In the genomic region with DNA sequence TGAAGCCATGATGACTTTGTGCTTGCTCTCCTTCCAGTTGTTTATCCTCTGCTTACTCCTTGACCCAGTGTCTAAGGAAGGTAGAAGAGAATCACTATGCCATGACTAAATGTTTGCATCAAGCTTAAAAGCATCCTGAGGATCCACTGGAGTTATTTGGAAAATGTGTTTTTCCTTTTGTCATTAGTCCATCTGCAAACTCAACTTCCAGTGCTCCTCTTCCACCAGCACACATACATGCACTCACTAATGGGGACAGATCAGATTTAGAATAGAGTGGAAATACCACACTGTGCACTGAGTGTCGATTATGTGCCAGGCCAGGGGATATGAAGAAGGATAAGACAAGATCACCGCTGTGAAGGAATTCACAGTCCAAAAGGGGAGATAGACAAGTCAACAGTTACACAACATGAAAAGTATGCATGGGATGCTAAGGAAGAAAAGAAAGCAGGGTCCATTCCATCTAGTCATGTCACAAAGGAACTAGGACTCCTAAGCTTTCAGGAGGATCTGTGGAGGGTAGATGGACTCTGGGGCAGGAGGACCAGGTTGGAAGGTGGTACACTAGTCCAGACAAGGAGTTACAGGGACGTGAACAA, we compare ENCODE assay signal across 12 cellular contexts. TPM values are rescaled to one million over a fixed set of nuclear protein-coding genes. Genes with fewer than 3 reads are reported as not detected.
DNase-seq lines count a peak whose midpoint lies in the region; ATAC-seq and TF ChIP-seq lines count a peak whose summit lies in the region.
"Had no signal": no experiment of that assay in that cellular context is flagged by ENCODE, and none has a peak within 500 bp of the region (broad histone marks: within the 10 kb centered on the region; RNA-seq: fewer than 3 reads in every experiment).

No MANE protein-coding gene starts in this region.

- no peak for ATAC-seq in activated naive CD8-positive, alpha-beta T cell treated with anti-CD3 and anti-CD28 coated beads, Interleukin-2, amount 10 ng/mL, durations not matched to agents 7 days and 5 days (ENCODE audit: low read depth)
- ATAC-seq in HG03108 (IDR thresholded peaks at IDR 0.05; ENCODE audit: unreplicated experiment) (no peak), Right ventricle myocardium inferior (no peak)

- H3K27me3 Mint-ChIP-seq in activated naive CD8-positive, alpha-beta T cell treated with anti-CD3 and anti-CD28 coated beads, Interleukin-2, amount 10 ng/mL, durations not matched to agents 7 days and 5 days, result no peaks in the 10 kb centered on the region

- CTCF ChIA-PET in A673 (lab: Charles Lee), result no interaction called here

- peaks cover 29% of the 10 kb centered on the region for H3K36me3 Mint-ChIP-seq in activated naive CD8-positive, alpha-beta T cell treated with anti-CD3 and anti-CD28 coated beads, Interleukin-2, amount 10 ng/mL, durations not matched to agents 7 days and 5 days

- no TSS peak for BruUV-seq in A673 (replicated peaks; lab: Mats Ljungman, UMichigan)

- no peak overlapping the region for H3K27ac ChIP-seq in A673 (ENCODE audit: low read depth, low read length, poor library complexity, severe bottlenecking)
- H3K27ac ChIP-seq in mesenchymal stem cell (ENCODE audit: low read length, poor library complexity, severe bottlenecking), result peak overlapping the region; percentile 96
- H3K27ac ChIP-seq: BLaER1, skin epidermis had no signal

- peak overlapping the region in 1 of 2 experiments; percentile 28 for H3K18ac ChIP-seq in mesenchymal stem cell (ENCODE audit: low read depth in 1 of 2, low read length in 2 of 2)

- no peak overlapping the region for H4K91ac ChIP-seq in mesenchymal stem cell (ENCODE audit: low read length)

- POLR2A ChIA-PET in A673 (lab: Charles Lee; ENCODE audit: low non-redundant PET), result no interaction called here
- POLR2A ChIA-PET in activated naive CD8-positive, alpha-beta T cell treated with anti-CD3 and anti-CD28 coated beads, Interleukin-2, amount 10 ng/mL, durations not matched to agents 7 days and 5 days (lab: Charles Lee), result interaction anchor here (0.6 to 3.3 kb wide), 2 partner anchors 125 to 693 kb away, joined by 3 to 18 read pairs; a partner anchor contains a TSS

- H3K9me3 Mint-ChIP-seq in activated naive CD8-positive, alpha-beta T cell treated with anti-CD3 and anti-CD28 coated beads, Interleukin-2, amount 10 ng/mL, durations not matched to agents 7 days and 5 days, result no peaks in the 10 kb centered on the region

- peaks cover 26% of the 10 kb centered on the region for H3K36me3 ChIP-seq in A673 (ENCODE audit: insufficient read depth, low read length, poor library complexity, severe bottlenecking)
- peaks cover 2 to 6% of the 10 kb centered on the region in 2 experiments for H3K36me3 ChIP-seq in mesenchymal stem cell (ENCODE audit: control insufficient read depth in 1 of 2, insufficient read depth in 2 of 2, low read depth in 1 of 2, low read length in 2 of 2)

- H3K9me3 ChIP-seq in A673 (ENCODE audit: low read depth, low read length, poor library complexity, severe bottlenecking), result no peaks in the 10 kb centered on the region
- H3K9me3 ChIP-seq in mesenchymal stem cell (ENCODE audit: control insufficient read depth, low read length), result no peaks in the 10 kb centered on the region
- H3K9me3 ChIP-seq: BLaER1 had no signal

- H4K8ac ChIP-seq in mesenchymal stem cell (ENCODE audit: low read length), result no peak overlapping the region

- H3K27ac Mint-ChIP-seq in activated naive CD8-positive, alpha-beta T cell treated with anti-CD3 and anti-CD28 coated beads, Interleukin-2, amount 10 ng/mL, durations not matched to agents 7 days and 5 days, result peak overlapping the region; percentile 78

- WGBS in mesenchymal stem cell, result 92% methylated on average over 3 of the region's 3 CpGs

- H3K4ac ChIP-seq in mesenchymal stem cell (ENCODE audit: low read depth in 1 of 2, low read length in 2 of 2), result no peak overlapping the region

- peak overlapping the region; percentile 71 for H2AK5ac ChIP-seq in mesenchymal stem cell (ENCODE audit: low read length, severe bottlenecking)

- DNase-seq in A673 (ENCODE audit: low spot score) (no peak), GM03348 (ENCODE audit: low spot score) (peak; percentile 13), mesenchymal stem cell (peak; percentile 4), NCI-H82 (lab: John Stamatoyannopoulos, UW) (no peak), Right ventricle myocardium inferior (ENCODE audit: missing footprints) (no peak)
- DNase-seq in activated naive CD8-positive, alpha-beta T cell treated with anti-CD3 and anti-CD28 coated beads, Interleukin-2, amount 10 ng/mL, durations not matched to agents 7 days and 5 days, result no peak
- DNase-seq in stimulated activated naive CD4-positive, alpha-beta T cell (lab: John Stamatoyannopoulos, UW), result no peak
- DNase-seq: NCI-H1092, NCI-H526 had no signal

- no peak overlapping the region for H3K23ac ChIP-seq in mesenchymal stem cell (ENCODE audit: low read length in 2 of 2)

- H3K27me3 ChIP-seq in A673 (replicated peaks; ENCODE audit: insufficient read depth, low read depth, low read length, poor library complexity), result no peaks in the 10 kb centered on the region
- no peaks in the 10 kb centered on the region for H3K27me3 ChIP-seq in mesenchymal stem cell (ENCODE audit: control insufficient read depth in 1 of 2, insufficient read depth in 1 of 2, low read length in 2 of 2)

- H2AFZ ChIP-seq in mesenchymal stem cell (ENCODE audit: low read depth, low read length), result no peak overlapping the region

- peaks cover 33% of the 10 kb centered on the region for H3K4me1 Mint-ChIP-seq in activated naive CD8-positive, alpha-beta T cell treated with anti-CD3 and anti-CD28 coated beads, Interleukin-2, amount 10 ng/mL, durations not matched to agents 7 days and 5 days

- no peak overlapping the region for H3K9ac ChIP-seq in mesenchymal stem cell (ENCODE audit: low read length)
- H3K9ac ChIP-seq: BLaER1 had no signal

- no peak overlapping the region for H2BK12ac ChIP-seq in mesenchymal stem cell (ENCODE audit: low read length in 2 of 2)

- intact Hi-C loops in A673 (cut with micrococcal nuclease; ENCODE audit: unreplicated experiment) (no loop called here), Right ventricle myocardium inferior (cut with DNase I) (no loop called here)

- peak overlapping the region; percentile 84 for H3K4me3 Mint-ChIP-seq in activated naive CD8-positive, alpha-beta T cell treated with anti-CD3 and anti-CD28 coated beads, Interleukin-2, amount 10 ng/mL, durations not matched to agents 7 days and 5 days

- H2BK120ac ChIP-seq in mesenchymal stem cell (ENCODE audit: low read depth, low read length), result no peak overlapping the region

- H3K4me3 ChIP-seq in A673 (ENCODE audit: low read depth, low read length, poor library complexity, severe bottlenecking), result peak overlapping the region; percentile 73
- no peak overlapping the region for H3K4me3 ChIP-seq in mesenchymal stem cell (ENCODE audit: insufficient read depth in 1 of 2, low read depth in 1 of 2, low read length in 2 of 2)
- H3K4me3 ChIP-seq: BLaER1, skin epidermis had no signal

- peak overlapping the region; percentile 53 for H3K4me2 ChIP-seq in mesenchymal stem cell (ENCODE audit: low read length, poor library complexity, severe bottlenecking)

- peak overlapping the region; percentile 68 for H2BK5ac ChIP-seq in mesenchymal stem cell (ENCODE audit: low read depth, low read length, poor library complexity, severe bottlenecking)

- no peaks in the 10 kb centered on the region for H3K79me1 ChIP-seq in mesenchymal stem cell (replicated peaks; ENCODE audit: low read length, poor library complexity, severe bottlenecking)

- H3K14ac ChIP-seq in mesenchymal stem cell (ENCODE audit: low read length in 2 of 2), result peak overlapping the region in 1 of 2 experiments; percentile 44

- H3K4me1 ChIP-seq in A673 (ENCODE audit: insufficient read depth, low read length, poor library complexity, severe bottlenecking) (peaks cover 50% of the 10 kb centered on the region), mesenchymal stem cell (ENCODE audit: control insufficient read depth, insufficient read depth, low read depth, low read length) (peaks cover 24% of the 10 kb centered on the region)

- no peak overlapping the region for H2BK15ac ChIP-seq in mesenchymal stem cell (ENCODE audit: low read depth, poor library complexity, severe bottlenecking)

- TF ChIP-seq CTCF in A673 (conservative IDR thresholded peaks at IDR 0.05; ENCODE audit: low read depth, low read length), result no peak

RNA-seq across cellular contexts. Expression of a gene that starts 1.9 kb away (rescaled TPM):
- total RNA-seq in A673 (2021), result 139 and 166 TPM in 2 replicates
- total RNA-seq in activated naive CD8-positive, alpha-beta T cell treated with anti-CD3 and anti-CD28 coated beads, Interleukin-2, amount 10 ng/mL, durations not matched to agents 7 days and 5 days, result 10 to 100 TPM; 85.1 to 85.7 TPM
- 40.7 TPM for polyA plus RNA-seq in mesenchymal stem cell (2013, experiment 1 of 2)
- 45.4 TPM for polyA plus RNA-seq in mesenchymal stem cell (2013, experiment 2 of 2)
- total RNA-seq in Right ventricle myocardium inferior, result 18.5 TPM

Comparison
In these comparisons a context has a peak if more than half of its experiments do, and no peak if none do; other contexts are left out.
1. DNase-seq: peak in GM03348 (single experiment) and mesenchymal stem cell (single experiment); none in A673 (single experiment), activated naive CD8-positive, alpha-beta T cell treated with anti-CD3 and anti-CD28 coated beads, Interleukin-2, amount 10 ng/mL, durations not matched to agents 7 days and 5 days (single experiment), NCI-H82 (single experiment), Right ventricle myocardium inferior (single experiment) and stimulated activated naive CD4-positive, alpha-beta T cell (0 of 6).